9 cellular contexts compared by ENCODE assay signal in the genomic region with DNA sequence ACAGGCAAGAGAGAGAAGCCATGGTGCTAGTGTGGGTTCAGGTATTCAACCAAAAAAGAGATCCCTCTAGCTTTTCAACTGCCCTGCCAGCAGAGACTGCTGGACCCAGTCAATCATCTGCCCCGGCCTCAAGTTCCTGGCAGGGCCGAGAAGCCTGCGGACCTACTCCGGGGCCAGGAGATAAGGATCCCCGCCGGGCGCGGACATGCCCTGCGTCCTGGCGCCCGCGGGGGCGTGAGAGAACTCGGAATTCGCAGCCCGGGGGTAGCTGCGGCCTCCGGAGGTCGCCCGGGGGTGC. TPM values are rescaled to one million over a fixed set of nuclear protein-coding genes. Genes with fewer than 3 reads are reported as not detected.
DNase-seq lines count a peak whose midpoint lies in the region; FAIRE-seq and TF ChIP-seq lines count a peak whose summit lies in the region.
"Had no signal": no experiment of that assay in that cellular context is flagged by ENCODE, and none has a peak within 500 bp of the region (broad histone marks: within the 10 kb centered on the region; RNA-seq: fewer than 3 reads in every experiment).

No MANE protein-coding gene starts in this region.

- no peaks in the 10 kb centered on the region for H3K9me3 ChIP-seq in astrocyte (ENCODE audit: insufficient read depth, low read depth, low read length)
- H3K9me3 ChIP-seq in iPS-18a (ENCODE audit: control insufficient read depth, low read depth, low read length): no peaks in the 10 kb centered on the region
- H3K9me3 ChIP-seq in smooth muscle cell (replicated peaks; ENCODE audit: low read depth): no peaks in the 10 kb centered on the region

- TF ChIP-seq CTCF in astrocyte (IDR thresholded peaks at IDR 0.05; ENCODE audit: insufficient read depth, low read depth, low read length) (no peak), smooth muscle cell (IDR thresholded peaks at IDR 0.05; ENCODE audit: borderline replicate concordance, insufficient read depth, poor library complexity, severe bottlenecking) (no peak)

- H3K36me3 ChIP-seq in astrocyte (ENCODE audit: insufficient read depth, low read length) (no peaks in the 10 kb centered on the region), iPS-18a (ENCODE audit: control insufficient read depth, low read depth, low read length) (no peaks in the 10 kb centered on the region), smooth muscle cell (ENCODE audit: low read depth) (no peaks in the 10 kb centered on the region)

- H2AFZ ChIP-seq in astrocyte (ENCODE audit: low read depth, low read length) (peak overlapping the region; percentile 87), smooth muscle cell (ENCODE audit: low read depth) (peak overlapping the region; percentile 75)

- FAIRE-seq in astrocyte (lab: Jason Lieb, UNC): no peak

- H3F3A ChIP-seq in smooth muscle cell (ENCODE audit: low read depth): peaks cover 12% of the 10 kb centered on the region

- WGBS in smooth muscle cell (ENCODE audit: low lambda C conversion rate): under 1% methylated on average over 16 of the region's 20 CpGs

- peak overlapping the region; percentile 31 for H3K4me3 Mint-ChIP-seq in T-helper 1 cell treated with Interleukin-12 subunit alpha and Interleukin-12 subunit beta and Interleukin-4 antibody, amounts not matched to agents 30 μg/mL and 1 μg/mL, for 36 hours
- peak overlapping the region; percentile 98 for H3K4me3 Mint-ChIP-seq in astrocyte (ENCODE audit: unreplicated experiment)

- H3K4me2 ChIP-seq in astrocyte (ENCODE audit: low read length): peak overlapping the region; percentile 99
- H3K4me2 ChIP-seq in smooth muscle cell: peak overlapping the region; percentile 92

- H3K9ac ChIP-seq in astrocyte (ENCODE audit: low read length): peak overlapping the region; percentile 90
- peak overlapping the region; percentile 59 for H3K9ac ChIP-seq in iPS-18a (ENCODE audit: low read length)
- H3K9ac ChIP-seq in smooth muscle cell (ENCODE audit: low read depth): peak overlapping the region; percentile 58

- no peaks in the 10 kb centered on the region for H3K27me3 ChIP-seq in astrocyte (ENCODE audit: insufficient read depth, low read length)
- no peaks in the 10 kb centered on the region for H3K27me3 ChIP-seq in iPS-18a (ENCODE audit: control insufficient read depth, insufficient read depth, low read length)
- no peaks in the 10 kb centered on the region for H3K27me3 ChIP-seq in smooth muscle cell (ENCODE audit: low read depth)

- H3K79me2 ChIP-seq in astrocyte (ENCODE audit: insufficient read depth, low read length): peaks cover 37% of the 10 kb centered on the region
- H3K79me2 ChIP-seq in smooth muscle cell (ENCODE audit: low read depth): peaks cover 27% of the 10 kb centered on the region

- H3K27ac ChIP-seq in astrocyte (ENCODE audit: low read depth, low read length) (peak overlapping the region; percentile 77), iPS-18a (ENCODE audit: low read length) (no peak overlapping the region), smooth muscle cell (ENCODE audit: low read depth) (peak overlapping the region; percentile 92)

- peaks cover 8% of the 10 kb centered on the region for H3K4me1 Mint-ChIP-seq in T-helper 1 cell treated with Interleukin-12 subunit alpha and Interleukin-12 subunit beta and Interleukin-4 antibody, amounts not matched to agents 30 μg/mL and 1 μg/mL, for 36 hours (ENCODE audit: low read depth)
- peaks cover 28% of the 10 kb centered on the region for H3K4me1 Mint-ChIP-seq in astrocyte (ENCODE audit: low read depth, unreplicated experiment)

- H3K9me3 Mint-ChIP-seq in T-helper 1 cell treated with Interleukin-12 subunit alpha and Interleukin-12 subunit beta and Interleukin-4 antibody, amounts not matched to agents 30 μg/mL and 1 μg/mL, for 36 hours: no peaks in the 10 kb centered on the region
- no peaks in the 10 kb centered on the region for H3K9me3 Mint-ChIP-seq in astrocyte (ENCODE audit: unreplicated experiment)

- H3K27ac Mint-ChIP-seq in T-helper 1 cell treated with Interleukin-12 subunit alpha and Interleukin-12 subunit beta and Interleukin-4 antibody, amounts not matched to agents 30 μg/mL and 1 μg/mL, for 36 hours: no peak overlapping the region
- peak overlapping the region; percentile 84 for H3K27ac Mint-ChIP-seq in astrocyte (ENCODE audit: unreplicated experiment)
- H3K27ac Mint-ChIP-seq: stimulated activated naive CD8-positive, alpha-beta T cell treated with anti-CD3 and anti-CD28 coated beads, Interleukin-15, Interleukin-2, amounts not matched to agents 100 ng/mL and 50 ng/mL, for 24 hours had no signal

- H3K36me3 Mint-ChIP-seq in T-helper 1 cell treated with Interleukin-12 subunit alpha and Interleukin-12 subunit beta and Interleukin-4 antibody, amounts not matched to agents 30 μg/mL and 1 μg/mL, for 36 hours (ENCODE audit: low read depth): no peaks in the 10 kb centered on the region
- no peaks in the 10 kb centered on the region for H3K36me3 Mint-ChIP-seq in astrocyte (ENCODE audit: low read depth, unreplicated experiment)

- H3K4me3 ChIP-seq in astrocyte (ENCODE audit: insufficient read depth, low read depth, low read length) (peak overlapping the region; percentile 88), iPS-18a (ENCODE audit: low read length) (peak overlapping the region; percentile 85), smooth muscle cell (peak overlapping the region; percentile 91)

- H3K27me3 Mint-ChIP-seq in T-helper 1 cell treated with Interleukin-12 subunit alpha and Interleukin-12 subunit beta and Interleukin-4 antibody, amounts not matched to agents 30 μg/mL and 1 μg/mL, for 36 hours (ENCODE audit: low read depth): peaks cover 77% of the 10 kb centered on the region
- H3K27me3 Mint-ChIP-seq in astrocyte (ENCODE audit: low read depth, unreplicated experiment): no peaks in the 10 kb centered on the region

- peaks cover 22% of the 10 kb centered on the region for H4K20me1 ChIP-seq in astrocyte (ENCODE audit: insufficient read depth, low read length)
- H4K20me1 ChIP-seq in smooth muscle cell (ENCODE audit: low read depth): peaks cover 23% of the 10 kb centered on the region

- DNase-seq in T-helper 1 cell (no peak), astrocyte (ENCODE audit: low read depth) (peak; percentile 38), smooth muscle cell (lab: John Stamatoyannopoulos, UW; ENCODE audit: unreplicated experiment) (no peak), NCI-H1105 (lab: John Stamatoyannopoulos, UW) (no peak), KG1 (lab: John Stamatoyannopoulos, UW) (no peak)
- DNase-seq in activated CD4-positive, CD25-positive, alpha-beta regulatory T cell (lab: John Stamatoyannopoulos, UW): no peak

- H3K4me1 ChIP-seq in astrocyte (ENCODE audit: insufficient read depth, low read length): peaks cover 41% of the 10 kb centered on the region
- H3K4me1 ChIP-seq in iPS-18a (ENCODE audit: control insufficient read depth, low read depth, low read length): peaks cover 17% of the 10 kb centered on the region
- H3K4me1 ChIP-seq in smooth muscle cell (ENCODE audit: low read depth): peaks cover 24% of the 10 kb centered on the region

RNA-seq across cellular contexts. Expression of gene MAGI1, which starts 0.8 kb away (rescaled TPM):
- total RNA-seq in astrocyte (27.4 and 31.8 TPM in 2 replicates), smooth muscle cell (18.3 and 23.3 TPM in 2 replicates)
- 9.9 and 11.4 TPM in 2 replicates for polyA plus RNA-seq in smooth muscle cell
